In genomic region chr4:177573487-177573886, GRCh38 we compare ENCODE assay signal across 15 cellular contexts.
DNase-seq lines count a peak whose midpoint lies in the region; ATAC-seq and TF ChIP-seq lines count a peak whose summit lies in the region.
"Had no signal": no experiment of that assay in that cellular context is flagged by ENCODE, and none has a peak within 500 bp of the region (broad histone marks: within the 10 kb centered on the region; RNA-seq: fewer than 3 reads in every experiment).

No MANE protein-coding gene starts in this region.

- ATAC-seq in HG02981 (IDR thresholded peaks at IDR 0.05; ENCODE audit: unreplicated experiment): no peak
- ATAC-seq in GM21360 (IDR thresholded peaks at IDR 0.05; ENCODE audit: unreplicated experiment): no peak

- no peak for TF ChIP-seq CTCF in HFF-Myc (IDR thresholded peaks at IDR 0.05; ENCODE audit: low read depth, low read length, missing control alignments)
- TF ChIP-seq CTCF in fibroblast of mammary gland (conservative IDR thresholded peaks at IDR 0.05; ENCODE audit: control insufficient read depth, insufficient read depth, low read depth, low read length): no peak

- in situ Hi-C loops in SK-MEL-5 (cut with HindIII; ENCODE audit: low pct_unique_long_range_greater_than_20kb, low sequenced_read_pairs): no loop called here

- peak; percentile 72 for DNase-seq in A172 (ENCODE audit: low spot score)
- peak; percentile 67 for DNase-seq in HFF-Myc (ENCODE audit: extremely low read depth, low read depth)
- peak; percentile 94 for DNase-seq in SK-MEL-5 (ENCODE audit: low read depth, low spot score)
- DNase-seq in fibroblast of mammary gland (ENCODE audit: low read depth): peak; percentile 96
- no peak for DNase-seq in NCI-H2196 (lab: John Stamatoyannopoulos, UW; ENCODE audit: unreplicated experiment)
- DNase-seq in HuH-7 (ENCODE audit: low spot score): no peak
- DNase-seq: activated CD4-positive, alpha-beta memory T cell treated with anti-CD3 and anti-CD28 coated beads for 36 hours; activated naive CD4-positive, alpha-beta T cell treated with Interleukin-2 at 50 U/mL for 16 hours; dermis blood vessel endothelial cell; H7; MM.1S; stimulated activated CD4-positive, alpha-beta T cell treated with anti-CD3 and anti-CD28 coated beads, Interleukin-4, amount 100 ng/mL, for 4 hours had no signal

- no peak overlapping the region for H3K4me3 ChIP-seq in HFF-Myc (replicated peaks; ENCODE audit: low read depth, low read length)
- no peak overlapping the region for H3K4me3 ChIP-seq in fibroblast of mammary gland (ENCODE audit: control insufficient read depth, low read depth, low read length)
- H3K4me3 ChIP-seq: prostate gland had no signal

Comparison
In these comparisons a context has a peak if more than half of its experiments do, and no peak if none do; other contexts are left out.
1. DNase-seq: peak in A172 (single experiment), HFF-Myc (single experiment), SK-MEL-5 (single experiment) and fibroblast of mammary gland (single experiment); none in NCI-H2196 (single experiment) and HuH-7 (single experiment).